Comparison of ENCODE assay signal across 29 cellular contexts in the genomic region with DNA sequence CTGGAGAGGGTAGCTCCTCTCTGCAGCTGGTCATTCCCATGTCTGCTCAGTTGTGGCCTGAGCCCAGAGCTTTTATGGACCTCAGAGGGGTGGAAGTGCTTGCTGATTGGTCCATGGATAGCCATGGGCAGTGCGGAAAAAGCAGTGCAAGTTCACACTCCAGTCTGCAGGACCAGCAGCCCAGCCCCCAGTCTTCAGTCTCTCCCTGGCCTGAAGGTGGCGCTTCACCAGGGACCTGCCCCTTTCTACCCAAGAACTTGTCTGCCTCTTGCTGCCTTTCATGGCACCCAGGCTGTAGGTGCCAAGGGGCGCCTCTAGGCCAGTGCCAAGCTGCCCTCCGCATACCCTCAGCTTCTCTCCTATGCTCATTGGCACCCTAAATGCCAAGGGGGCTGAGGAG.
DNase-seq lines count a peak whose midpoint lies in the region; ATAC-seq and TF ChIP-seq lines count a peak whose summit lies in the region.
"Had no signal": no experiment of that assay in that cellular context is flagged by ENCODE, and none has a peak within 500 bp of the region (broad histone marks: within the 10 kb centered on the region; RNA-seq: fewer than 3 reads in every experiment).

No MANE protein-coding gene starts in this region.

- H3K36me3 ChIP-seq in DOHH2 (ENCODE audit: control insufficient read depth, low read length) (no peaks in the 10 kb centered on the region), H7 (replicated peaks; ENCODE audit: control insufficient read depth, insufficient read depth, low read length) (no peaks in the 10 kb centered on the region), WERI-Rb-1 (no peaks in the 10 kb centered on the region)
- H3K36me3 ChIP-seq: breast epithelium, colonic mucosa, esophagus squamous epithelium, MG63, thyroid gland had no signal

- TF ChIP-seq CTCF in DOHH2 (IDR thresholded peaks at IDR 0.05; ENCODE audit: low read depth, low read length, poor library complexity, severe bottlenecking) (peak; percentile 45), WERI-Rb-1 (IDR thresholded peaks at IDR 0.05; ENCODE audit: low read depth, low read length) (peak; percentile 42; the same call in 1 of the 2 replicates)

- no peaks in the 10 kb centered on the region for H3K36me3 Mint-ChIP-seq in activated naive CD8-positive, alpha-beta T cell treated with anti-CD3 and anti-CD28 coated beads, Interleukin-2, amount 50 U/mL, for 24 hours (ENCODE audit: low read depth)

- no peaks in the 10 kb centered on the region for H3K9me3 Mint-ChIP-seq in activated naive CD8-positive, alpha-beta T cell treated with anti-CD3 and anti-CD28 coated beads, Interleukin-2, amount 50 U/mL, for 24 hours
- H3K9me3 Mint-ChIP-seq: stimulated activated naive CD8-positive, alpha-beta T cell treated with anti-CD3 and anti-CD28 coated beads, Interleukin-15, Interleukin-2, amounts not matched to agents 100 ng/mL and 50 ng/mL, for 24 hours had no signal

- H3K4me3 ChIP-seq in DOHH2 (ENCODE audit: low read length) (no peak overlapping the region), H7 (ENCODE audit: insufficient read depth, low read depth, low read length) (no peak overlapping the region), WERI-Rb-1 (ENCODE audit: low read depth, low read length) (no peak overlapping the region)
- H3K4me3 ChIP-seq: breast epithelium, colonic mucosa, esophagus squamous epithelium, lung, MG63, PC-9, thyroid gland had no signal

- H3K4me2 ChIP-seq in DOHH2 (ENCODE audit: low read length): no peak overlapping the region
- H3K4me2 ChIP-seq: PC-9 had no signal

- H3F3A ChIP-seq in DOHH2 (ENCODE audit: control insufficient read depth, insufficient read depth): no peaks in the 10 kb centered on the region

- H3K9me2 ChIP-seq in DOHH2 (replicated peaks; ENCODE audit: control insufficient read depth, low read length): no peaks in the 10 kb centered on the region

- no peak overlapping the region for H3K27ac Mint-ChIP-seq in activated naive CD8-positive, alpha-beta T cell treated with anti-CD3 and anti-CD28 coated beads, Interleukin-2, amount 50 U/mL, for 24 hours
- H3K27ac Mint-ChIP-seq: nephron progenitor cell; stimulated activated naive CD8-positive, alpha-beta T cell treated with anti-CD3 and anti-CD28 coated beads, Interleukin-15, Interleukin-2, amounts not matched to agents 100 ng/mL and 50 ng/mL, for 24 hours had no signal

- DNase-seq in H7 (peak; percentile 59), WERI-Rb-1 (no peak), iPS-NIHi7 (ENCODE audit: extremely low spot score) (peak; percentile 31), nucleus accumbens (lab: John Stamatoyannopoulos, UW) (no peak)
- DNase-seq in activated naive CD8-positive, alpha-beta T cell treated with anti-CD3 and anti-CD28 coated beads, Interleukin-2, amount 50 U/mL, for 24 hours: no peak
- DNase-seq: activated CD4-positive, alpha-beta T cell treated with anti-CD3 and anti-CD28 coated beads for 1 hour; activated naive CD4-positive, alpha-beta T cell treated with Interleukin-2 at 50 U/mL for 16 hours; activated T-cell treated with anti-CD3 and anti-CD28 coated beads, Interleukin-2, amount 50 U/mL, for 48 hours; C1 segment of cervical spinal cord; colonic mucosa; esophagus squamous epithelium; HCEC 1CT; hypothalamus; IMR-90; MG63; NCI-H1436; NCI-H2107; NCI-H446; nephron progenitor cell; PC-9; SIG-M5; thyroid gland had no signal

- no peak for ATAC-seq in GM18868 (IDR thresholded peaks at IDR 0.05; ENCODE audit: unreplicated experiment)
- ATAC-seq in activated naive CD8-positive, alpha-beta T cell treated with anti-CD3 and anti-CD28 coated beads, Interleukin-2, amount 50 U/mL, for 24 hours: no peak
- no peak for ATAC-seq in HG03378 (IDR thresholded peaks at IDR 0.05; ENCODE audit: unreplicated experiment)
- ATAC-seq: sciatic nerve had no signal

- no peaks in the 10 kb centered on the region; the same call in 1 of the 2 replicates for H3K27me3 ChIP-seq in DOHH2 (ENCODE audit: control insufficient read depth, low read length)
- no peaks in the 10 kb centered on the region for H3K27me3 ChIP-seq in H7 (ENCODE audit: control insufficient read depth, insufficient read depth, low read length)
- peaks cover 88% of the 10 kb centered on the region for H3K27me3 ChIP-seq in WERI-Rb-1 (ENCODE audit: insufficient read depth, low read depth, severe bottlenecking)
- H3K27me3 ChIP-seq: breast epithelium, colonic mucosa, MG63, thyroid gland had no signal

- no peaks in the 10 kb centered on the region for H3K4me1 Mint-ChIP-seq in activated naive CD8-positive, alpha-beta T cell treated with anti-CD3 and anti-CD28 coated beads, Interleukin-2, amount 50 U/mL, for 24 hours

- peaks cover 6% of the 10 kb centered on the region for H3K27me3 Mint-ChIP-seq in activated naive CD8-positive, alpha-beta T cell treated with anti-CD3 and anti-CD28 coated beads, Interleukin-2, amount 50 U/mL, for 24 hours

- no peaks in the 10 kb centered on the region for H3K79me2 ChIP-seq in DOHH2 (ENCODE audit: control insufficient read depth, low read length)

- H4K20me1 ChIP-seq in DOHH2 (ENCODE audit: control insufficient read depth, insufficient read depth, low read depth, low read length): no peaks in the 10 kb centered on the region

- H3K4me1 ChIP-seq in DOHH2 (ENCODE audit: control insufficient read depth, low read length): no peaks in the 10 kb centered on the region
- H3K4me1 ChIP-seq: breast epithelium, colonic mucosa, esophagus squamous epithelium had no signal

- H3K27ac ChIP-seq in DOHH2 (ENCODE audit: low read depth, low read length) (no peak overlapping the region), WERI-Rb-1 (no peak overlapping the region)
- H3K27ac ChIP-seq: colonic mucosa, esophagus squamous epithelium, PC-9, thyroid gland had no signal

- H3K9me3 ChIP-seq in DOHH2 (ENCODE audit: control insufficient read depth, insufficient read depth, low read length) (no peaks in the 10 kb centered on the region), WERI-Rb-1 (ENCODE audit: severe bottlenecking) (no peaks in the 10 kb centered on the region)
- H3K9me3 ChIP-seq: breast epithelium, colonic mucosa, esophagus squamous epithelium, MG63, thyroid gland had no signal

- no peak overlapping the region for H3K4me3 Mint-ChIP-seq in activated naive CD8-positive, alpha-beta T cell treated with anti-CD3 and anti-CD28 coated beads, Interleukin-2, amount 50 U/mL, for 24 hours
- H3K4me3 Mint-ChIP-seq: nephron progenitor cell; stimulated activated naive CD8-positive, alpha-beta T cell treated with anti-CD3 and anti-CD28 coated beads, Interleukin-15, Interleukin-2, amounts not matched to agents 100 ng/mL and 50 ng/mL, for 24 hours had no signal

Comparison
In these comparisons a context has a peak if more than half of its experiments do, and no peak if none do; other contexts are left out.
1. DNase-seq: peak in H7 (single experiment) and iPS-NIHi7 (single experiment); none in WERI-Rb-1 (single experiment), nucleus accumbens (0 of 56) and activated naive CD8-positive, alpha-beta T cell treated with anti-CD3 and anti-CD28 coated beads, Interleukin-2, amount 50 U/mL, for 24 hours (single experiment).